Comparison of ENCODE assay signal across 1 cellular context in genomic region chr16:52252680-52253079, GRCh38.
TF ChIP-seq lines count a peak whose summit lies in the region.

No MANE protein-coding gene starts in this region.

TF ChIP-seq in GM23338, 12 proteins besides CTCF, POLR2A, EP300 and RAD21 (continued from another document):
- TF ChIP-seq ZNF331 (CRISPR knock-in tag; IDR thresholded peaks at IDR 0.05; ENCODE audit: low read depth) = no peak
- TF ChIP-seq POLR2AphosphoS5 (IDR thresholded peaks at IDR 0.05; ENCODE audit: low read depth) = no peak
- TF ChIP-seq REST (IDR thresholded peaks at IDR 0.05; ENCODE audit: unreplicated experiment) = no peak
- TF ChIP-seq ZNF462 (CRISPR knock-in tag; IDR thresholded peaks at IDR 0.05) = no peak
- no peak for TF ChIP-seq ETS1 (IDR thresholded peaks at IDR 0.05)
- no peak for TF ChIP-seq EZH2 (IDR thresholded peaks at IDR 0.05; ENCODE audit: low read depth, unreplicated experiment)
- TF ChIP-seq JUNB (IDR thresholded peaks at IDR 0.05; ENCODE audit: unreplicated experiment) = no peak
